9 cellular contexts compared by ENCODE assay signal in the genomic region with DNA sequence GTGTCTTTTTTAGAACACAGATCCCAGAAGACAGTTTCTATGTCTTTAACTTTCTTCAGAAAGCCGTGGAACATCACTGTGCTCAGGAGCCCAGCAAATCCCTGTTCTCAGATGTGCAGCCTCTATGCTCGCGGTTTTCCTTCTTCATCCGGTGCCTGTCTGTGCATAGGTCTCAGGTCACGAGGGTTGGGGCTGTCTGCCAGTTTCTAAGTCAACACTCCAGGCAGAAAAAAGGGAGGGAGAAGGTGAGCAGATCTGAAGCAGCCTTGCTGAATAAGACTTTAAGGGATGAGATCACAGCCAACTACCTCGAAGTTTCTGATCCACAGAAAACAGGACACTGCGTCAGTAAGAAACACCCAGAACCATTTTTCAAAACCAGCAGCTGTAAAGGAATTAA.
"Had no signal": no experiment of that assay in that cellular context is flagged by ENCODE, and none has a peak within 500 bp of the region (broad histone marks: within the 10 kb centered on the region; RNA-seq: fewer than 3 reads in every experiment).

No MANE protein-coding gene starts in this region.

- DNase-seq: activated naive CD4-positive, alpha-beta T cell treated with anti-CD3 and anti-CD28 coated beads, Interleukin-2, amount 10 ng/mL, durations not matched to agents 7 days and 5 days; islet precursor cell; left ventricle myocardium inferior; mesendoderm; T-helper 9 cell had no signal

- ATAC-seq: activated CD4-positive, CD25-positive, alpha-beta regulatory T cell treated with anti-CD3 and anti-CD28 coated beads, Interleukin-2, amount 50 U/mL, for 24 hours; gastroesophageal sphincter; natural killer cell treated with Interleukin-12 subunit alpha and Interleukin-12 subunit beta and Interleukin-15 and Interleukin-18, amount 100 ng/mL, for 72 hours; stimulated activated effector memory CD8-positive, alpha-beta T cell treated with anti-CD3 and anti-CD28 coated beads, Interleukin-12 subunit alpha, Interleukin-12 subunit beta, amount 100 ng/mL, for 72 hours had no signal
